Comparison of ENCODE assay signal across 18 cellular contexts in the genomic region with DNA sequence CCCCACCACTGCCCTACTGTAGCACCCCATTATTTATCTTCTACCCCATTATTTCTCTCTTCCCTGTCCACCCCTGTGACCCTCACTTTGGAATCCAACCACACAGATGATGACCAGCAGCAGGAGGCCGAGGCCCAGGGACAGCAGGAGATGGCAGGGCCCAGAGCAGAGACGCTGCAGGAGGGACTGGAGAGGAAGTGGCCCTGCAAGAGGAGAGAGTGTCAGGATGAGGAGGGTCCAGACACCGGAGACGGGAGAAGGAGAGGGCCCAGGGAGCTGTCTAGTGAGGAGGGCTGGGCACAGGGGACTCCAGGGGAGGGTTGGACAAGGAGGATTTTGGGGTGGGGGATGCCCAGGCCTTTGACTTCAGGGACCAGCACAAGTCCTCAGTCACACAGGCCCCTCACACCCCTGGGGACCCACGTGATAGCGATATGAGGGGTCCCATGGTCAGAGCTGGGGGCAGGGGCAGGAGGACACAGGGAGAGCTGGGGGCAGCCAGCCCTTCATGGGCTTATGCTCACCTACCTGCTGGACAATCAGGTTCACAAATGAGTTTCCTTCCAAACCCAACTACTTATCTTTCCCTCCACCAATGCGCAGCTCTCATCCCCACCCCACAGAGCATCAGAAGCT. TPM values are rescaled to one million over a fixed set of nuclear protein-coding genes. Genes with fewer than 3 reads are reported as not detected.
DNase-seq lines count a peak whose midpoint lies in the region; ATAC-seq lines count a peak whose summit lies in the region.
"Had no signal": no experiment of that assay in that cellular context is flagged by ENCODE, and none has a peak within 500 bp of the region (broad histone marks: within the 10 kb centered on the region; RNA-seq: fewer than 3 reads in every experiment).

No MANE protein-coding gene starts in this region.

- no peaks in the 10 kb centered on the region for H3K27me3 Mint-ChIP-seq in dendritic cell treated with granulocyte-macrophage colony-stimulating factor and Interleukin-4, amounts not matched to agents 40 ng/mL and 50 ng/mL, for 4 days
- H3K27me3 Mint-ChIP-seq: CD4-positive, alpha-beta memory T cell had no signal

- H3K4me3 Mint-ChIP-seq in dendritic cell treated with granulocyte-macrophage colony-stimulating factor and Interleukin-4, amounts not matched to agents 40 ng/mL and 50 ng/mL, for 4 days = peak overlapping the region; percentile 84
- H3K4me3 Mint-ChIP-seq: CD4-positive, alpha-beta memory T cell had no signal

- H3K36me3 Mint-ChIP-seq in dendritic cell treated with granulocyte-macrophage colony-stimulating factor and Interleukin-4, amounts not matched to agents 40 ng/mL and 50 ng/mL, for 4 days (ENCODE audit: low read depth) = peaks cover 73% of the 10 kb centered on the region
- H3K36me3 Mint-ChIP-seq: CD4-positive, alpha-beta memory T cell had no signal

- ATAC-seq in GM21423 (IDR thresholded peaks at IDR 0.05; ENCODE audit: unreplicated experiment) = no peak
- ATAC-seq: GM12878 had no signal

- no peak overlapping the region for H3K4me3 ChIP-seq in H7 (ENCODE audit: insufficient read depth, low read depth, low read length)
- H3K4me3 ChIP-seq: BLaER1, GM12878, HAP-1 had no signal

- no peaks in the 10 kb centered on the region; the same call in 1 of the 2 replicates for H3K27me3 ChIP-seq in H7 (ENCODE audit: control insufficient read depth, insufficient read depth, low read length)
- H3K27me3 ChIP-seq: BLaER1 had no signal

- peak; percentile 58 for DNase-seq in activated effector memory CD4-positive, alpha-beta T cell treated with anti-CD3 and anti-CD28 coated beads, Interleukin-2, amount 50 U/mL, for 16 hours
- no peak for DNase-seq in activated effector memory CD4-positive, alpha-beta T cell treated with Interleukin-2 at 50 U/mL for 16 hours
- DNase-seq in H7 (peak; percentile 15), NCI-H1417 (lab: John Stamatoyannopoulos, UW) (no peak), SIG-M5 (lab: John Stamatoyannopoulos, UW) (no peak)
- DNase-seq: 8988T, Calu3, DMS79 treated with DMSO at 0.1 percent for 48 hours, GF-D8 had no signal

- H3K4me1 Mint-ChIP-seq in dendritic cell treated with granulocyte-macrophage colony-stimulating factor and Interleukin-4, amounts not matched to agents 40 ng/mL and 50 ng/mL, for 4 days (ENCODE audit: low read depth) = peaks cover 69% of the 10 kb centered on the region

- no peaks in the 10 kb centered on the region for H3K9me3 Mint-ChIP-seq in dendritic cell treated with granulocyte-macrophage colony-stimulating factor and Interleukin-4, amounts not matched to agents 40 ng/mL and 50 ng/mL, for 4 days
- H3K9me3 Mint-ChIP-seq: CD4-positive, alpha-beta memory T cell had no signal

- peak overlapping the region; percentile 87 for H3K27ac Mint-ChIP-seq in dendritic cell treated with granulocyte-macrophage colony-stimulating factor and Interleukin-4, amounts not matched to agents 40 ng/mL and 50 ng/mL, for 4 days

- no peaks in the 10 kb centered on the region for H3K36me3 ChIP-seq in H7 (replicated peaks; ENCODE audit: control insufficient read depth, insufficient read depth, low read length)
- H3K36me3 ChIP-seq: BLaER1, HAP-1 had no signal

- intact Hi-C loops in dendritic cell treated with granulocyte-macrophage colony-stimulating factor and Interleukin-4, amounts not matched to agents 40 ng/mL and 50 ng/mL, for 4 days (cut with micrococcal nuclease) = no loop called here

RNA-seq across cellular contexts. Expression of a gene that starts 2.0 kb away (rescaled TPM):
- not detected in 2 replicates for total RNA-seq in H7 (2014; rRNA removed; shearing (Covaris generic))
- total RNA-seq: A673, Calu3, GM12878, H1, HT1080 had no signal

RNA-seq across cellular contexts. Expression of a gene that starts 34.1 kb away (rescaled TPM):
- 0.24 and 0.37 TPM in 2 replicates for total RNA-seq in H7 (2014; rRNA removed; shearing (Covaris generic))
- total RNA-seq: Calu3, HT1080 had no signal

RNA-seq across cellular contexts. Expression of a gene that starts 36.6 kb away (rescaled TPM):
- total RNA-seq in H7 (2014; rRNA removed; shearing (Covaris generic)) = not detected in 2 replicates
- total RNA-seq: A673; Calu3; CD4-positive, alpha-beta memory T cell; GM12878; H1; HT1080 had no signal

RNA-seq across cellular contexts. Expression of a gene that starts 42.2 kb away (rescaled TPM):
- total RNA-seq in H7 (2014; rRNA removed; shearing (Covaris generic)) = 0.37 and 0.48 TPM in 2 replicates

RNA-seq across cellular contexts. Expression of a gene that starts 55.2 kb away (rescaled TPM):
- 4.9 and 8.3 TPM in 2 replicates for total RNA-seq in H7 (2014; rRNA removed; shearing (Covaris generic))
- total RNA-seq: Calu3; CD4-positive, alpha-beta memory T cell; HT1080 had no signal

Comparison
In these comparisons a context has a peak if more than half of its experiments do, and no peak if none do; other contexts are left out.
1. DNase-seq: peak in activated effector memory CD4-positive, alpha-beta T cell treated with anti-CD3 and anti-CD28 coated beads, Interleukin-2, amount 50 U/mL, for 16 hours (single experiment) and H7 (single experiment); none in activated effector memory CD4-positive, alpha-beta T cell treated with Interleukin-2 at 50 U/mL for 16 hours (single experiment), NCI-H1417 (0 of 3) and SIG-M5 (single experiment).